Comparison of ENCODE assay signal across 14 cellular contexts in the genomic region with DNA sequence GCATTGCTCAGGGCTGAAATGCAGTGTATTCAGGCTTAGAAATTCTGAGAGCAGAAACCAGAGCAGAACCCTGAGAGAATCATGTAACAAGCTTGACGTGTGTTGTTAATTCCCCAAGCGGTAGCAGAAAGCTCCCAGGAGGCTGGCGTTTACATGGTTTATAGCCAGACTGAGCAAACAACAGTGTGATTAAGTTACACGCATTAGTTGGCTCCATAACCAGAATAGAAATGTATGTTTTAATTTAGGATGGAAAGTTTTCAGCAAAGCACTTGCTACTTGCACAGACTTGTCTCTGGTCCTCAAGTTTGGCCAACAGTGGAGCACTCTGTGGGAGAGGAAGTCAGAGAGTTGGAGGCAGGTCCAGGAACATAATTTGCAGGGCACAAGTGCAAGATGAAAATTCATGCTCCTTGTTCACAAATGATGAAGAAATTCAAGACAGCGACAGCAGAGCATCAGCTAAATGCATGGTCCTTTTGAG.
DNase-seq lines count a peak whose midpoint lies in the region; ATAC-seq, FAIRE-seq and TF ChIP-seq lines count a peak whose summit lies in the region.
"Had no signal": no experiment of that assay in that cellular context is flagged by ENCODE, and none has a peak within 500 bp of the region (broad histone marks: within the 10 kb centered on the region; RNA-seq: fewer than 3 reads in every experiment).

No MANE protein-coding gene starts in this region.

- CTCF ChIA-PET in CD8-positive, alpha-beta memory T cell (lab: Charles Lee), result no interaction called here

- H3K9me3 Mint-ChIP-seq in CD8-positive, alpha-beta memory T cell, result peaks cover 0 to 6% (median 0%) of the 10 kb centered on the region in 5 donors
- H3K9me3 Mint-ChIP-seq: activated T-cell treated with anti-CD3 and anti-CD28 coated beads, Interleukin-2, amount 50 U/mL, for 4 hours; T-helper 1 cell treated with Interleukin-12 subunit alpha and Interleukin-12 subunit beta and Interleukin-4 antibody, amounts not matched to agents 30 μg/mL and 1 μg/mL, for 36 hours had no signal

- H3K27me3 ChIP-seq in keratinocyte (ENCODE audit: control insufficient read depth, extremely low read depth, insufficient read depth, low read length), result peaks cover 3% of the 10 kb centered on the region
- no peaks in the 10 kb centered on the region for H3K27me3 ChIP-seq in CD8-positive, alpha-beta memory T cell (ENCODE audit: insufficient read depth, low read length, poor library complexity, severe bottlenecking)
- H3K27me3 ChIP-seq: adrenal gland had no signal

- no peak overlapping the region for H3K4me3 ChIP-seq in keratinocyte (ENCODE audit: control insufficient read depth in 2 of 3, extremely low read depth in 1 of 3, insufficient read depth in 2 of 3, low read depth in 1 of 3, low read length in 3 of 3)
- H3K4me3 ChIP-seq in CD8-positive, alpha-beta memory T cell (ENCODE audit: low read length), result no peak overlapping the region
- H3K4me3 ChIP-seq: adrenal gland had no signal

- no peaks in the 10 kb centered on the region for H3K9me3 ChIP-seq in keratinocyte (ENCODE audit: control insufficient read depth, low read depth, low read length)
- no peaks in the 10 kb centered on the region for H3K9me3 ChIP-seq in CD8-positive, alpha-beta memory T cell (ENCODE audit: low read length)
- H3K9me3 ChIP-seq: adrenal gland had no signal

- no peaks in the 10 kb centered on the region for H3K36me3 ChIP-seq in keratinocyte (ENCODE audit: control insufficient read depth in 2 of 2, extremely low read depth in 1 of 2, insufficient read depth in 2 of 2, low read length in 2 of 2)
- no peaks in the 10 kb centered on the region for H3K36me3 ChIP-seq in CD8-positive, alpha-beta memory T cell (ENCODE audit: insufficient read depth, low read length)
- H3K36me3 ChIP-seq: adrenal gland had no signal

- no peak overlapping the region for H3K9ac ChIP-seq in keratinocyte (ENCODE audit: control insufficient read depth, extremely low read depth, insufficient read depth, low read length)

- FAIRE-seq in keratinocyte (lab: Jason Lieb, UNC), result peak; percentile 84

- H3K4me3 Mint-ChIP-seq in CD8-positive, alpha-beta memory T cell, result no peak overlapping the region
- H3K4me3 Mint-ChIP-seq: activated T-cell treated with anti-CD3 and anti-CD28 coated beads, Interleukin-2, amount 50 U/mL, for 4 hours; T-helper 1 cell treated with Interleukin-12 subunit alpha and Interleukin-12 subunit beta and Interleukin-4 antibody, amounts not matched to agents 30 μg/mL and 1 μg/mL, for 36 hours had no signal

- ATAC-seq in GM19035 (IDR thresholded peaks at IDR 0.05; ENCODE audit: unreplicated experiment) (no peak), GM18870 (IDR thresholded peaks at IDR 0.05; ENCODE audit: unreplicated experiment) (no peak)
- ATAC-seq: activated T-cell treated with anti-CD3 and anti-CD28 coated beads, Interleukin-2, amount 50 U/mL, for 4 hours; Panc1 had no signal

- no peaks in the 10 kb centered on the region for H3K4me1 Mint-ChIP-seq in CD8-positive, alpha-beta memory T cell

- no peaks in the 10 kb centered on the region for H3K79me2 ChIP-seq in keratinocyte (ENCODE audit: control insufficient read depth, insufficient read depth, low read length)

- POLR2A ChIA-PET in CD8-positive, alpha-beta memory T cell (lab: Charles Lee), result no interaction called here

- H3K4me1 ChIP-seq in keratinocyte (ENCODE audit: control insufficient read depth, extremely low read depth, insufficient read depth, low read length), result peaks cover 28% of the 10 kb centered on the region
- no peaks in the 10 kb centered on the region for H3K4me1 ChIP-seq in CD8-positive, alpha-beta memory T cell (ENCODE audit: insufficient read depth, low read length)

- no peaks in the 10 kb centered on the region for H3K36me3 Mint-ChIP-seq in CD8-positive, alpha-beta memory T cell

- H3K27me3 Mint-ChIP-seq in CD8-positive, alpha-beta memory T cell, result no peaks in the 10 kb centered on the region

- H3K9me1 ChIP-seq in keratinocyte (ENCODE audit: control insufficient read depth, extremely low read depth, insufficient read depth, low read length), result no peaks in the 10 kb centered on the region

- DNase-seq in DMS 273 treated with DMSO at 0.1 percent for 48 hours (lab: John Stamatoyannopoulos, UW) (peak; percentile 59), NCI-H146 treated with DMSO at 0.1 percent for 48 hours (lab: John Stamatoyannopoulos, UW; ENCODE audit: unreplicated experiment) (peak; percentile 21), NCI-H748 treated with DMSO at 0.1 percent for 48 hours (lab: John Stamatoyannopoulos, UW) (peak; percentile 57), keratinocyte (ENCODE audit: low read depth, low spot score) (no peak), glomerular visceral epithelial cell (ENCODE audit: extremely low spot score) (no peak)
- no peak for DNase-seq in CD8-positive, alpha-beta memory T cell
- DNase-seq: activated T-cell treated with anti-CD3 and anti-CD28 coated beads, Interleukin-2, amount 50 U/mL, for 4 hours; GDM1; stimulated activated naive CD4-positive, alpha-beta T cell treated with Interleukin-2 at 50 U/mL for 16 hours had no signal

- H3K27ac ChIP-seq in keratinocyte (ENCODE audit: control insufficient read depth, insufficient read depth, low read length), result no peak overlapping the region
- H3K27ac ChIP-seq in CD8-positive, alpha-beta memory T cell (ENCODE audit: low read depth, low read length), result no peak overlapping the region

- dilution Hi-C loops in keratinocyte (cut with MboI; ENCODE audit: extremely low pct_ligation_motif_present, low sequenced_read_pairs), result no loop called here

- H3K4me2 ChIP-seq in keratinocyte (ENCODE audit: control insufficient read depth, extremely low read depth, insufficient read depth, low read depth, low read length), result peak overlapping the region; percentile 25

- peak overlapping the region; percentile 16 for H2AFZ ChIP-seq in keratinocyte (ENCODE audit: control insufficient read depth, low read length)

- no peak overlapping the region for H3K27ac Mint-ChIP-seq in CD8-positive, alpha-beta memory T cell
- H3K27ac Mint-ChIP-seq: T-helper 1 cell treated with Interleukin-12 subunit alpha and Interleukin-12 subunit beta and Interleukin-4 antibody, amounts not matched to agents 30 μg/mL and 1 μg/mL, for 36 hours had no signal

- no peak for TF ChIP-seq CTCF in keratinocyte (optimal IDR thresholded peaks at IDR 0.05 in 1 of 3, IDR thresholded peaks at IDR 0.05 in 1 of 3, conservative IDR thresholded peaks at IDR 0.05 in 1 of 3; ENCODE audit: extremely low read depth in 1 of 3, insufficient read depth in 2 of 3, low read length in 3 of 3)

- no peaks in the 10 kb centered on the region for H4K20me1 ChIP-seq in keratinocyte (ENCODE audit: control insufficient read depth, extremely low read depth, insufficient read depth, low read length)

Comparison
In these comparisons a context has a peak if more than half of its experiments do, and no peak if none do; other contexts are left out.
1. DNase-seq: peak in DMS 273 treated with DMSO at 0.1 percent for 48 hours (single experiment), NCI-H146 treated with DMSO at 0.1 percent for 48 hours (single experiment) and NCI-H748 treated with DMSO at 0.1 percent for 48 hours (single experiment); none in keratinocyte (single experiment), glomerular visceral epithelial cell (single experiment) and CD8-positive, alpha-beta memory T cell (0 of 5).